8 cellular contexts compared by ENCODE assay signal in genomic region chr4:83212041-83212851, GRCh38.
A peak's percentile ranks its signal among the peaks of the same experiment; 100 is the strongest.
DNase-seq lines count a peak whose midpoint lies in the region; ATAC-seq and TF ChIP-seq lines count a peak whose summit lies in the region.

No MANE protein-coding gene starts in this region.

- H3K9me3 ChIP-seq in CD4-positive, CD25-positive, alpha-beta regulatory T cell (ENCODE audit: control insufficient read depth in 2 of 2, low read length in 2 of 2) = no peaks in the 10 kb centered on the region
- H3K9me3 ChIP-seq in ascending aorta = no peaks in the 10 kb centered on the region

- peaks cover 8% of the 10 kb centered on the region for H3K27me3 ChIP-seq in CD4-positive, CD25-positive, alpha-beta regulatory T cell (ENCODE audit: control insufficient read depth, insufficient read depth, low read length)
- no peaks in the 10 kb centered on the region for H3K27me3 ChIP-seq in ascending aorta

- peaks cover 3% of the 10 kb centered on the region for H3K36me3 Mint-ChIP-seq in CD4-positive, CD25-positive, alpha-beta regulatory T cell

- peaks cover 21% of the 10 kb centered on the region for H3K27me3 Mint-ChIP-seq in CD4-positive, CD25-positive, alpha-beta regulatory T cell

- peaks cover 0 to 3% (median 0%) of the 10 kb centered on the region in 7 donors for H3K9me3 Mint-ChIP-seq in CD4-positive, CD25-positive, alpha-beta regulatory T cell

- intact Hi-C loops in ascending aorta (cut with DNase I) = no loop called here

- DNase-seq in CD4-positive, CD25-positive, alpha-beta regulatory T cell = peak; percentile 32 to 93 (median 90)
- DNase-seq in activated CD4-positive, alpha-beta T cell treated with anti-CD3 and anti-CD28 coated beads, Interleukin-2, amount 50 U/mL, for 1 hour = peak; percentile 42
- DNase-seq in mucosa of gallbladder (ENCODE audit: low spot score) = peak; percentile 15
- no peak for DNase-seq in EL
- DNase-seq in ascending aorta (ENCODE audit: low spot score in 2 of 2) = no peak
- DNase-seq in GM10266 (ENCODE audit: extremely low spot score) = no peak

- no peak for TF ChIP-seq CTCF in ascending aorta (IDR thresholded peaks at IDR 0.05)
- no peak for TF ChIP-seq CTCF in GM10266 (IDR thresholded peaks at IDR 0.05; ENCODE audit: control insufficient read depth, insufficient read depth, low read depth, missing control alignments)

- peak overlapping the region; percentile 29 to 80 (median 70) for H3K4me3 Mint-ChIP-seq in CD4-positive, CD25-positive, alpha-beta regulatory T cell

- peak overlapping the region; percentile 74 for H3K27ac ChIP-seq in CD4-positive, CD25-positive, alpha-beta regulatory T cell (ENCODE audit: insufficient read depth, low read length, poor library complexity, severe bottlenecking)
- H3K27ac ChIP-seq in ascending aorta = no peak overlapping the region

- H3K4me1 Mint-ChIP-seq in CD4-positive, CD25-positive, alpha-beta regulatory T cell = peaks cover 20 to 82% (median 46%) of the 10 kb centered on the region in 4 donors

- peak; percentile 95 to 97 for ATAC-seq in CD4-positive, CD25-positive, alpha-beta regulatory T cell (ENCODE audit: low read depth in 2 of 2)
- ATAC-seq in GM19438 (IDR thresholded peaks at IDR 0.05; ENCODE audit: low read depth, unreplicated experiment) = peak; percentile 78
- ATAC-seq in HG03460 (IDR thresholded peaks at IDR 0.05; ENCODE audit: unreplicated experiment) = peak; percentile 85

- H3K27ac Mint-ChIP-seq in CD4-positive, CD25-positive, alpha-beta regulatory T cell = peak overlapping the region; percentile 91 to 95 (median 95)

- H3K4me1 ChIP-seq in CD4-positive, CD25-positive, alpha-beta regulatory T cell (ENCODE audit: control insufficient read depth, insufficient read depth, low read length, poor library complexity, severe bottlenecking) = peaks cover 50% of the 10 kb centered on the region
- no peaks in the 10 kb centered on the region for H3K4me1 ChIP-seq in ascending aorta

- H3K36me3 ChIP-seq in CD4-positive, CD25-positive, alpha-beta regulatory T cell (ENCODE audit: control insufficient read depth, insufficient read depth, low read length) = no peaks in the 10 kb centered on the region
- no peaks in the 10 kb centered on the region for H3K36me3 ChIP-seq in ascending aorta

- peak overlapping the region; percentile 52 for H3K4me3 ChIP-seq in CD4-positive, CD25-positive, alpha-beta regulatory T cell (ENCODE audit: low read depth, low read length)
- H3K4me3 ChIP-seq in ascending aorta = no peak overlapping the region

Comparison
In these comparisons a context has a peak if more than half of its experiments do, and no peak if none do; other contexts are left out.
1. DNase-seq: peak in CD4-positive, CD25-positive, alpha-beta regulatory T cell (3 of 3), activated CD4-positive, alpha-beta T cell treated with anti-CD3 and anti-CD28 coated beads, Interleukin-2, amount 50 U/mL, for 1 hour (single experiment) and mucosa of gallbladder (single experiment); none in EL (single experiment), ascending aorta (0 of 2) and GM10266 (single experiment).
2. Peak in every context shown above with its lines, with median percentiles within 50 percentile points of each other: ATAC-seq.